8 cellular contexts compared by ENCODE assay signal in the genomic region with DNA sequence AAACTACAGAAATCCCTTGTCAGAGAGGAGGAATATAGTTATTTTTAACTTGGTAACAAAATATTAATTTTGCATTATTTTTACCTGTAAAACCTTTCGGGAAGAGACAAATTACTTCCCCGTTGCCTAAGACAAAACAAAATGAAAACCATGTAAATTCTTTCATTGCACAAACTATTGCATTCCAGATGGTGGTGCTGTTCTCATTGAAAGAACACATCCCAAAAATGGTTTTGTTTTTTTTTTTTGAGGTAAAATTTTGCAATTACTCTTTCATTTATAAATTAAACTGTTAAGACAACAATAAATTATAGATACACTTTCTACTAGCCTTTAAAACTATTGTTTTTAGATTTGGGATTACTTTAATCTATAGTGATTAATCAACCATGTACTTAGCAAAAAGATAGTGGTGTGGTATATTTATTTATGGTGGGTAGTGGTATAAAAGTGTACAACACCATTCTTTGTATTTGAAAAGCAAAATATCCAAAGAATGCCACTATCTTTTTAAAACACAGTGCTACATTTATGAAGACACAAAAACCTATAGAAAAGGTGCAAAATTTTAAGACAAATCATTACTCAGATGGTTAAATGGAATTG.
A peak's percentile ranks its signal among the peaks of the same experiment; 100 is the strongest.
DNase-seq lines count a peak whose midpoint lies in the region; ATAC-seq and TF ChIP-seq lines count a peak whose summit lies in the region.

No MANE protein-coding gene starts in this region.

- intact Hi-C loops in breast epithelium (cut with DNase I; ENCODE audit: low total_unique reads) = no loop called here

- DNase-seq in NCI-H1694 treated with DMSO at 0.1 percent for 48 hours (lab: John Stamatoyannopoulos, UW) (peak; percentile 19), NCI-H1694 (lab: John Stamatoyannopoulos, UW) (no peak), NCI-H1092 (lab: John Stamatoyannopoulos, UW) (peak; percentile 16), breast epithelium (ENCODE audit: low spot score in 2 of 2) (no peak), T1000 (lab: John Stamatoyannopoulos, UW) (no peak)

- WGBS in mesodermal cell (ENCODE audit: insufficient coverage in 2 of 2), 2 experiments = 82% methylated on average over 2 of the region's 2 CpGs; no CpG with 5 or more reads in 1 of the 2 experiments

- H3K4me1 ChIP-seq in breast epithelium (no peaks in the 10 kb centered on the region), mesodermal cell (ENCODE audit: control insufficient read depth, insufficient read depth, low read length, poor library complexity, severe bottlenecking) (peaks cover 12% of the 10 kb centered on the region)

- no peak for ATAC-seq in GM21447 (IDR thresholded peaks at IDR 0.05; ENCODE audit: unreplicated experiment)
- ATAC-seq in HG02870 (IDR thresholded peaks at IDR 0.05; ENCODE audit: unreplicated experiment) = no peak

- H3K36me3 ChIP-seq in breast epithelium = no peaks in the 10 kb centered on the region
- no peaks in the 10 kb centered on the region for H3K36me3 ChIP-seq in mesodermal cell (ENCODE audit: control insufficient read depth, insufficient read depth, low read length)

- no peak for TF ChIP-seq POLR2A in breast epithelium (IDR thresholded peaks at IDR 0.05)

- H3K4me3 ChIP-seq in breast epithelium = no peak overlapping the region
- no peak overlapping the region for H3K4me3 ChIP-seq in mesodermal cell (ENCODE audit: extremely low read depth, insufficient read depth, low read length, poor library complexity, severe bottlenecking)

- peak in 2 of 3 donors; percentile 42 to 45 for TF ChIP-seq CTCF in breast epithelium (IDR thresholded peaks at IDR 0.05)

- H3K27me3 ChIP-seq in breast epithelium = no peaks in the 10 kb centered on the region

- no peaks in the 10 kb centered on the region for H3K9me3 ChIP-seq in breast epithelium
- no peaks in the 10 kb centered on the region for H3K9me3 ChIP-seq in mesodermal cell (ENCODE audit: control insufficient read depth, low read length)

- H3K27ac ChIP-seq in breast epithelium = no peak overlapping the region
- peak overlapping the region; percentile 90 for H3K27ac ChIP-seq in mesodermal cell (ENCODE audit: low read depth, low read length, severe bottlenecking)

Comparison
In these comparisons a context has a peak if more than half of its experiments do, and no peak if none do; other contexts are left out.
1. DNase-seq: peak in NCI-H1694 treated with DMSO at 0.1 percent for 48 hours (single experiment) and NCI-H1092 (single experiment); none in NCI-H1694 (single experiment), breast epithelium (0 of 2) and T1000 (single experiment).